ENCODE assay signal across 7 cellular contexts in genomic region chr11:56545531-56545930, GRCh38. TPM values are rescaled to one million over a fixed set of nuclear protein-coding genes. Genes with fewer than 3 reads are reported as not detected.
"Had no signal": no experiment of that assay in that cellular context is flagged by ENCODE, and none has a peak within 500 bp of the region (broad histone marks: within the 10 kb centered on the region; RNA-seq: fewer than 3 reads in every experiment).

No MANE protein-coding gene starts in this region.

- H3K4me3 Mint-ChIP-seq: GM23338, H9, IgD-negative memory B cell had no signal

- H3K4me1 Mint-ChIP-seq: IgD-negative memory B cell had no signal

- H3K27ac Mint-ChIP-seq: GM23338, H9, IgD-negative memory B cell had no signal

- H3K9me3 Mint-ChIP-seq: GM23338 had no signal

- H3K27me3 Mint-ChIP-seq: IgD-negative memory B cell had no signal

- H3K36me3 Mint-ChIP-seq: IgD-negative memory B cell had no signal

- DNase-seq: H9, HCEC 1CT had no signal

- H3K4me3 ChIP-seq: GM23338 had no signal

- ATAC-seq: GM23338, HepG2 had no signal

RNA-seq across cellular contexts. Expression of gene OR5M11, which starts 2.5 kb away (rescaled TPM):
- total RNA-seq: GM23338, H1, H9, HepG2, HT1080 had no signal

RNA-seq across cellular contexts. Expression of gene OR5M10, which starts 32.0 kb away (rescaled TPM):
- total RNA-seq: GM23338, H1, H9, HepG2, HT1080 had no signal

RNA-seq across cellular contexts. Expression of gene OR5M8, which starts 54.4 kb away (rescaled TPM):
- total RNA-seq: GM23338, H1, H9, HepG2, HT1080 had no signal
